25 cellular contexts compared by ENCODE assay signal in the genomic region with DNA sequence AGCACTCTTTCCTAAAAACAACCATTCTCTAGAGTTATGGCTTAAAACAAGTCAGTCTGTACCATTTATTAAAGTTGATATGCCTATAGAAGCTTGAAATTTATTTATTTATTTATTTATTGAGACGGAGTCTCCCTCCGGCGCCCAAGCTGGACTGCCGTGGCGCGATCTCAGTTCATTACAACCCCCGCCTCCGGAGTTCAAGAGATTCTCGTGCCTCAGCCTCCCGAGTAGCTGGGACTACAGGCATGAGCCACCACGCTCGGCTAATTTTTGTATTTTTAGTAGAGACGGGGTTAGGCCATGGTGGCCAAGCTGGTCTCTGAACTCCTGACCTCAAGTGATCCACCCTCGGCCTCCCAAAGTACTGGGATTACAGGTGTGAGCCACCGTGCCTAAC. TPM values are rescaled to one million over a fixed set of nuclear protein-coding genes. Genes with fewer than 3 reads are reported as not detected.
A peak's percentile ranks its signal among the peaks of the same experiment; 100 is the strongest.
DNase-seq lines count a peak whose midpoint lies in the region; ATAC-seq and TF ChIP-seq lines count a peak whose summit lies in the region.
"Had no signal": no experiment of that assay in that cellular context is flagged by ENCODE, and none has a peak within 500 bp of the region (broad histone marks: within the 10 kb centered on the region; RNA-seq: fewer than 3 reads in every experiment).

No MANE protein-coding gene starts in this region.

- H3K4me3 Mint-ChIP-seq in activated naive CD4-positive, alpha-beta T cell treated with anti-CD3 and anti-CD28 coated beads for 36 hours, result peak overlapping the region; percentile 94
- H3K4me3 Mint-ChIP-seq in brain (peak overlapping the region; percentile 89 to 99 (median 94)), neural progenitor cell (peak overlapping the region; percentile 98)

- no peaks in the 10 kb centered on the region for H3K9me3 ChIP-seq in HCT116 (ENCODE audit: control insufficient read depth in 1 of 2, insufficient read depth in 1 of 2, low read depth in 1 of 2, low read length in 2 of 2)
- no peaks in the 10 kb centered on the region for H3K9me3 ChIP-seq in neural progenitor cell (ENCODE audit: low read depth)
- H3K9me3 ChIP-seq: esophagus squamous epithelium, left lung, right lobe of liver, stomach, tibial artery had no signal

- H3K9me3 Mint-ChIP-seq in activated naive CD4-positive, alpha-beta T cell treated with anti-CD3 and anti-CD28 coated beads for 36 hours, result no peaks in the 10 kb centered on the region
- H3K9me3 Mint-ChIP-seq in brain (peaks cover 0 to 3% (median 2%) of the 10 kb centered on the region in 5 experiments), neural progenitor cell (no peaks in the 10 kb centered on the region)

- RAD21 ChIA-PET in HCT116 (lab: Charles Lee; ENCODE audit: low non-redundant PET in 1 of 2, low total read pairs in 2 of 2, uncharacterized antibody in 2 of 2, unreplicated experiment in 2 of 2), result no interaction called here

- peaks cover 8 to 12% of the 10 kb centered on the region in 2 experiments; a peak in 3 of 4 replicates for H3K4me1 ChIP-seq in HCT116 (ENCODE audit: control insufficient read depth in 1 of 2, insufficient read depth in 2 of 2, low read length in 2 of 2)
- H3K4me1 ChIP-seq in neural progenitor cell, result peaks cover 9% of the 10 kb centered on the region

- TF ChIP-seq CTCF in HCT116 (IDR thresholded peaks at IDR 0.05 in 2 of 3, conservative IDR thresholded peaks at IDR 0.05 in 1 of 3; ENCODE audit: borderline replicate concordance in 1 of 3, insufficient read depth in 1 of 3, low read depth in 2 of 3, low read length in 2 of 3) (no peak), brain (conservative IDR thresholded peaks at IDR 0.05) (no peak), neural progenitor cell (IDR thresholded peaks at IDR 0.05) (no peak)

- H3K36me3 ChIP-seq in HCT116 (ENCODE audit: control insufficient read depth in 1 of 2, insufficient read depth in 2 of 2, low read length in 2 of 2) (peaks cover 7% of the 10 kb centered on the region in 2 experiments), neural progenitor cell (peaks cover 24% of the 10 kb centered on the region)

- peaks cover 12% of the 10 kb centered on the region for H3K4me1 Mint-ChIP-seq in activated naive CD4-positive, alpha-beta T cell treated with anti-CD3 and anti-CD28 coated beads for 36 hours (ENCODE audit: low read depth)
- H3K4me1 Mint-ChIP-seq in brain (peaks cover 21% of the 10 kb centered on the region), neural progenitor cell (peaks cover 9% of the 10 kb centered on the region)

- POLR2A ChIA-PET in HCT116 (lab: Charles Lee), result no interaction called here

- H3K27ac Mint-ChIP-seq in activated naive CD4-positive, alpha-beta T cell treated with anti-CD3 and anti-CD28 coated beads for 36 hours, result no peak overlapping the region
- H3K27ac Mint-ChIP-seq in brain (peak overlapping the region in 1 of 5 experiments; percentile 26), neural progenitor cell (no peak overlapping the region)
- H3K27ac Mint-ChIP-seq: activated B cell treated with CpG ODN at 0.5 μM for 24 hours had no signal

- peaks cover 15% of the 10 kb centered on the region for H3F3A ChIP-seq in neural progenitor cell (ENCODE audit: low read depth)

- no peak for DNase-seq in activated naive CD4-positive, alpha-beta T cell treated with anti-CD3 and anti-CD28 coated beads for 36 hours
- no peak for DNase-seq in activated naive CD4-positive, alpha-beta T cell treated with anti-CD3 and anti-CD28 coated beads, Interleukin-2, amount 50 U/mL, for 16 hours
- no peak for DNase-seq in HCT116 (ENCODE audit: low read depth, low spot score)
- DNase-seq in neural progenitor cell (ENCODE audit: low spot score), result no peak
- no peak for DNase-seq in OCI-M2 (lab: John Stamatoyannopoulos, UW; ENCODE audit: unreplicated experiment)
- no peak for DNase-seq in NCI-H2029 treated with DMSO at 0.1 percent for 48 hours (lab: John Stamatoyannopoulos, UW)
- DNase-seq: activated B cell treated with CpG ODN at 0.5 μM for 24 hours, cortex of kidney, esophagus squamous epithelium, H7, hippocampal formation, NCI-H1048, NCI-H2081, NCI-H226, NCI-H774, right lobe of liver, stomach, T1000 had no signal

- CTCF ChIA-PET in activated naive CD4-positive, alpha-beta T cell treated with anti-CD3 and anti-CD28 coated beads for 36 hours (lab: Charles Lee), result interaction anchor here (0.8 kb wide), 1 partner anchor 79 kb away, joined by 3 read pairs; a partner anchor contains a TSS
- CTCF ChIA-PET in HCT116 (lab: Charles Lee), result interaction anchor here (0.7 kb wide), 1 partner anchor 672 kb away, joined by 3 read pairs; no protein-coding TSS in a partner anchor

- H3K4me3 ChIP-seq in HCT116 (replicated peaks in 1 of 2; ENCODE audit: low read depth in 1 of 2, low read length in 2 of 2) (peak overlapping the region; percentile 89 to 95), neural progenitor cell (no peak overlapping the region)
- H3K4me3 ChIP-seq: tibial artery had no signal

- ATAC-seq in HCT116 (no peak), HG02840 (IDR thresholded peaks at IDR 0.05; ENCODE audit: low FRiP score, unreplicated experiment) (no peak)
- ATAC-seq: left lung, right lobe of liver had no signal

- no peaks in the 10 kb centered on the region for H4K20me1 ChIP-seq in HCT116 (ENCODE audit: insufficient read depth)
- peaks cover 3% of the 10 kb centered on the region for H4K20me1 ChIP-seq in neural progenitor cell (ENCODE audit: low read depth)

- peaks cover 36% of the 10 kb centered on the region for H3K79me2 ChIP-seq in HCT116 (ENCODE audit: insufficient read depth, low read length)
- H3K79me2 ChIP-seq in neural progenitor cell (ENCODE audit: low read depth), result peaks cover 26% of the 10 kb centered on the region

- TF ChIP-seq RAD21 in HCT116 (IDR thresholded peaks at IDR 0.05; ENCODE audit: low read depth), result no peak

- peak overlapping the region; percentile 72 for H3K4me2 ChIP-seq in HCT116 (ENCODE audit: low read length)
- no peak overlapping the region for H3K4me2 ChIP-seq in neural progenitor cell

- peaks cover 18% of the 10 kb centered on the region for H3K27me3 Mint-ChIP-seq in activated naive CD4-positive, alpha-beta T cell treated with anti-CD3 and anti-CD28 coated beads for 36 hours (ENCODE audit: low read depth)
- peaks cover 39% of the 10 kb centered on the region for H3K27me3 Mint-ChIP-seq in brain
- H3K27me3 Mint-ChIP-seq in neural progenitor cell (ENCODE audit: insufficient read depth, low read depth), result no peaks in the 10 kb centered on the region

- intact Hi-C loops in activated naive CD4-positive, alpha-beta T cell treated with anti-CD3 and anti-CD28 coated beads for 36 hours (cut with micrococcal nuclease), result loop anchor here (5.0 to 10.0 kb wide), 4 partner anchors 387 to 1453 kb away; a partner anchor contains a TSS
- intact Hi-C loops in HCT116 (cut with micrococcal nuclease), result loop anchor here (5.0 to 10.0 kb wide), 2 partner anchors 314 to 788 kb away; a partner anchor contains a TSS

- TF ChIP-seq POLR2A in HCT116 (IDR thresholded peaks at IDR 0.05; ENCODE audit: borderline replicate concordance, extremely low read depth, insufficient read depth, insufficient read length), result no peak

- H3K9ac ChIP-seq in HCT116 (ENCODE audit: low read length), result peak overlapping the region; percentile 79; the same call in 1 of the 2 replicates
- no peak overlapping the region for H3K9ac ChIP-seq in neural progenitor cell

- BruUV-seq in HCT116 (replicated peaks; lab: Mats Ljungman, UMichigan), result no TSS peak

- H3K36me3 Mint-ChIP-seq in activated naive CD4-positive, alpha-beta T cell treated with anti-CD3 and anti-CD28 coated beads for 36 hours (ENCODE audit: low read depth), result peaks cover 14% of the 10 kb centered on the region
- H3K36me3 Mint-ChIP-seq in brain (peaks cover 27% of the 10 kb centered on the region), neural progenitor cell (peaks cover 5% of the 10 kb centered on the region)

- no peaks in the 10 kb centered on the region for H3K27me3 ChIP-seq in HCT116 (ENCODE audit: insufficient read depth, low read length)
- peaks cover 38% of the 10 kb centered on the region for H3K27me3 ChIP-seq in neural progenitor cell
- H3K27me3 ChIP-seq: right lobe of liver had no signal

- H3K27ac ChIP-seq in HCT116 (ENCODE audit: low read depth, low read length) (no peak overlapping the region), neural progenitor cell (no peak overlapping the region)
- H3K27ac ChIP-seq: C4-2B, cardiac muscle cell, esophagus squamous epithelium, HL-60, left lung, right lobe of liver, stomach, tibial artery had no signal

- H2AFZ ChIP-seq in HCT116 (ENCODE audit: low read depth, low read length, poor library complexity, severe bottlenecking) (no peak overlapping the region), neural progenitor cell (replicated peaks) (no peak overlapping the region)

- H3K9me2 ChIP-seq in HCT116 (ENCODE audit: insufficient read depth), result no peaks in the 10 kb centered on the region

TF ChIP-seq in HCT116, 20 proteins besides CTCF, POLR2A, EP300 and RAD21 (continues in another document):
- no peak for TF ChIP-seq FOSL1 (IDR thresholded peaks at IDR 0.05; ENCODE audit: low read depth)
- TF ChIP-seq, protein P1, sequence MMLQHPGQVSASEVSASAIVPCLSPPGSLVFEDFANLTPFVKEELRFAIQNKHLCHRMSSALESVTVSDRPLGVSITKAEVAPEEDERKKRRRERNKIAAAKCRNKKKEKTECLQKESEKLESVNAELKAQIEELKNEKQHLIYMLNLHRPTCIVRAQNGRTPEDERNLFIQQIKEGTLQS (IDR thresholded peaks at IDR 0.05), result no peak
- no peak for TF ChIP-seq EZH2 (IDR thresholded peaks at IDR 0.05)
- no peak for TF ChIP-seq ZFX (IDR thresholded peaks at IDR 0.05)
- TF ChIP-seq SRF (IDR thresholded peaks at IDR 0.05; ENCODE audit: low read depth), result no peak
- no peak for TF ChIP-seq ZNF274 (IDR thresholded peaks at IDR 0.05; ENCODE audit: low read depth, low read length)
- no peak for TF ChIP-seq ELF1 (IDR thresholded peaks at IDR 0.05; ENCODE audit: borderline replicate concordance, low read depth)
- TF ChIP-seq, protein P2, sequence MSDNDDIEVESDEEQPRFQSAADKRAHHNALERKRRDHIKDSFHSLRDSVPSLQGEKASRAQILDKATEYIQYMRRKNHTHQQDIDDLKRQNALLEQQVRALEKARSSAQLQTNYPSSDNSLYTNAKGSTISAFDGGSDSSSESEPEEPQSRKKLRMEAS (IDR thresholded peaks at IDR 0.05), result no peak
- TF ChIP-seq CEBPB (IDR thresholded peaks at IDR 0.05; ENCODE audit: low read depth), result no peak
- no peak for TF ChIP-seq SIN3A (IDR thresholded peaks at IDR 0.05; ENCODE audit: low read depth)
- no peak for TF ChIP-seq JUND (IDR thresholded peaks at IDR 0.05)
- no peak for TF ChIP-seq TCF7L2 (IDR thresholded peaks at IDR 0.05; ENCODE audit: borderline replicate concordance, extremely low read depth, insufficient read depth, insufficient read length)
- TF ChIP-seq YY1 (IDR thresholded peaks at IDR 0.05; ENCODE audit: extremely low read depth, insufficient replicate concordance, low read depth, low read length), result no peak

RNA-seq across cellular contexts. Expression of a gene that starts 1.5 kb away (rescaled TPM):
- total RNA-seq in activated naive CD4-positive, alpha-beta T cell treated with anti-CD3 and anti-CD28 coated beads for 36 hours, result 10 to 100 TPM; 51.7 to 52.4 TPM
- 31.5 TPM for total RNA-seq in HCT116 (2021; ENCODE audit: unreplicated experiment)
- polyA plus RNA-seq in HCT116 (2012), result 5.6 and 7.5 TPM in 2 replicates
- polyA plus RNA-seq in brain (ENCODE audit: insufficient read depth, low read depth, low replicate concordance), result 2.6 TPM
- total RNA-seq in neural progenitor cell (ENCODE audit: low replicate concordance), result 64.2 and 90.3 TPM in 2 replicates
